Comparison of ENCODE assay signal across 9 cellular contexts in the genomic region with DNA sequence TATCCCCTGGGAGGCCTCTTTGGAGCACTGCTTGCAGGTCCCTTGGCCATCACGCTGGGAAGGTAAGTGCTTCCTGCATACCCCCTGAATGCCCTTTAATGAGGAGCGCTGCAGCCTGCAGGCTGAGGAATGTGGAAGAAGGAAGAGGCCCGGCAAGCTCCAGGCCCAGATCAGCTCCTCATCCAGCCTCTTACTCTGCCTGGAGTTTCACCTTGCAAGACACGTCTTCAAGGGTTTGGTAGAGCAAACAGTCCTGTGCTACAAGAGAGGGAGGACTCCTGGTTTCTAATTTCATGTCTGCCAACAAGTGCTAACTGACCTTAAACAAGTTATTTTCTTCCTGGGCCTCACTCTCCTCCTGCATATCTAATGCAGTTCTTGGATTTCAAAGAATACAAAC. TPM values are rescaled to one million over a fixed set of nuclear protein-coding genes. Genes with fewer than 3 reads are reported as not detected.
"Had no signal": no experiment of that assay in that cellular context is flagged by ENCODE, and none has a peak within 500 bp of the region (broad histone marks: within the 10 kb centered on the region; RNA-seq: fewer than 3 reads in every experiment).

No MANE protein-coding gene starts in this region.

- H3K4me3 ChIP-seq: K562 had no signal

- H3K27ac ChIP-seq: HL-60, KMS-11 had no signal

- FAIRE-seq: HepG2, HTR-8/SVneo, K562 had no signal

- H3K4me2 ChIP-seq: KMS-11 had no signal

- DNase-seq: IMR-90, KBM-7, KG1 had no signal

- H3K9ac ChIP-seq: KMS-11 had no signal

- ATAC-seq: HepG2, K562 had no signal

RNA-seq across cellular contexts. Expression of gene DERL3, which starts 29.8 kb away (rescaled TPM):
- total RNA-seq: HepG2, HT1080 had no signal
- polyA plus RNA-seq: HepG2 had no signal
